In genomic region chr5:147065071-147065470, GRCh38 we compare ENCODE assay signal across 16 cellular contexts.
DNase-seq lines count a peak whose midpoint lies in the region; ATAC-seq lines count a peak whose summit lies in the region.
"Had no signal": no experiment of that assay in that cellular context is flagged by ENCODE, and none has a peak within 500 bp of the region (broad histone marks: within the 10 kb centered on the region; RNA-seq: fewer than 3 reads in every experiment).

No MANE protein-coding gene starts in this region.

- no peaks in the 10 kb centered on the region for H3K4me1 ChIP-seq in right cardiac atrium (ENCODE audit: control insufficient read depth, insufficient read depth, low read length)
- H3K4me1 ChIP-seq: gastrocnemius medialis had no signal

- peaks cover 1% of the 10 kb centered on the region for H3K9me3 Mint-ChIP-seq in activated naive CD8-positive, alpha-beta T cell treated with anti-CD3 and anti-CD28 coated beads, Interleukin-2, amount 10 ng/mL, durations not matched to agents 7 days and 5 days
- peaks cover 5% of the 10 kb centered on the region for H3K9me3 Mint-ChIP-seq in activated naive CD8-positive, alpha-beta T cell treated with anti-CD3 and anti-CD28 coated beads, Interleukin-2, amount 50 U/mL, for 24 hours
- no peaks in the 10 kb centered on the region for H3K9me3 Mint-ChIP-seq in central memory CD8-positive, alpha-beta T cell

- peaks cover 3% of the 10 kb centered on the region for H3K36me3 Mint-ChIP-seq in activated naive CD8-positive, alpha-beta T cell treated with anti-CD3 and anti-CD28 coated beads, Interleukin-2, amount 10 ng/mL, durations not matched to agents 7 days and 5 days
- no peaks in the 10 kb centered on the region for H3K36me3 Mint-ChIP-seq in activated naive CD8-positive, alpha-beta T cell treated with anti-CD3 and anti-CD28 coated beads, Interleukin-2, amount 50 U/mL, for 24 hours (ENCODE audit: low read depth)
- H3K36me3 Mint-ChIP-seq in central memory CD8-positive, alpha-beta T cell (ENCODE audit: insufficient read depth) = no peaks in the 10 kb centered on the region
- H3K36me3 Mint-ChIP-seq: activated naive CD4-positive, alpha-beta T cell treated with anti-CD3 and anti-CD28 coated beads, Interleukin-2, amount 50 U/mL, for 72 hours; IgD-negative memory B cell had no signal

- H3K27me3 Mint-ChIP-seq in activated naive CD8-positive, alpha-beta T cell treated with anti-CD3 and anti-CD28 coated beads, Interleukin-2, amount 10 ng/mL, durations not matched to agents 7 days and 5 days = peaks cover 5% of the 10 kb centered on the region
- no peaks in the 10 kb centered on the region for H3K27me3 Mint-ChIP-seq in activated naive CD8-positive, alpha-beta T cell treated with anti-CD3 and anti-CD28 coated beads, Interleukin-2, amount 50 U/mL, for 24 hours
- no peaks in the 10 kb centered on the region for H3K27me3 Mint-ChIP-seq in central memory CD8-positive, alpha-beta T cell
- H3K27me3 Mint-ChIP-seq: IgD-negative memory B cell had no signal

- POLR2A ChIA-PET in activated naive CD8-positive, alpha-beta T cell treated with anti-CD3 and anti-CD28 coated beads, Interleukin-2, amount 10 ng/mL, durations not matched to agents 7 days and 5 days (lab: Charles Lee) = no interaction called here

- peak overlapping the region; percentile 9 for H3K27ac Mint-ChIP-seq in activated naive CD8-positive, alpha-beta T cell treated with anti-CD3 and anti-CD28 coated beads, Interleukin-2, amount 10 ng/mL, durations not matched to agents 7 days and 5 days
- H3K27ac Mint-ChIP-seq in activated naive CD8-positive, alpha-beta T cell treated with anti-CD3 and anti-CD28 coated beads, Interleukin-2, amount 50 U/mL, for 24 hours = no peak overlapping the region
- H3K27ac Mint-ChIP-seq in central memory CD8-positive, alpha-beta T cell (ENCODE audit: low read depth) = no peak overlapping the region
- H3K27ac Mint-ChIP-seq: IgD-negative memory B cell had no signal

- H3K4me3 Mint-ChIP-seq in activated naive CD8-positive, alpha-beta T cell treated with anti-CD3 and anti-CD28 coated beads, Interleukin-2, amount 10 ng/mL, durations not matched to agents 7 days and 5 days = peak overlapping the region; percentile 11
- no peak overlapping the region for H3K4me3 Mint-ChIP-seq in activated naive CD8-positive, alpha-beta T cell treated with anti-CD3 and anti-CD28 coated beads, Interleukin-2, amount 50 U/mL, for 24 hours
- peak overlapping the region; percentile 1 for H3K4me3 Mint-ChIP-seq in central memory CD8-positive, alpha-beta T cell
- H3K4me3 Mint-ChIP-seq: IgD-negative memory B cell had no signal

- no peak for DNase-seq in activated naive CD8-positive, alpha-beta T cell treated with anti-CD3 and anti-CD28 coated beads, Interleukin-2, amount 10 ng/mL, durations not matched to agents 7 days and 5 days
- no peak for DNase-seq in activated naive CD8-positive, alpha-beta T cell treated with anti-CD3 and anti-CD28 coated beads, Interleukin-2, amount 50 U/mL, for 24 hours
- DNase-seq in central memory CD8-positive, alpha-beta T cell (ENCODE audit: low spot score in 2 of 2) = no peak
- DNase-seq in GF-D8 (lab: John Stamatoyannopoulos, UW) (no peak), globus pallidus (ENCODE audit: low spot score) (no peak), right cardiac atrium (no peak)
- DNase-seq: gastrocnemius medialis, islet precursor cell, NCI-H146, NCI-H526 treated with DMSO at 0.1 percent for 48 hours had no signal

- peaks cover 11% of the 10 kb centered on the region for H3K4me1 Mint-ChIP-seq in activated naive CD8-positive, alpha-beta T cell treated with anti-CD3 and anti-CD28 coated beads, Interleukin-2, amount 10 ng/mL, durations not matched to agents 7 days and 5 days
- peaks cover 2% of the 10 kb centered on the region for H3K4me1 Mint-ChIP-seq in activated naive CD8-positive, alpha-beta T cell treated with anti-CD3 and anti-CD28 coated beads, Interleukin-2, amount 50 U/mL, for 24 hours
- peaks cover 8% of the 10 kb centered on the region for H3K4me1 Mint-ChIP-seq in central memory CD8-positive, alpha-beta T cell
- H3K4me1 Mint-ChIP-seq: IgD-negative memory B cell had no signal

- intact Hi-C loops in right cardiac atrium (cut with DNase I) = no loop called here

- no peak overlapping the region for H3K27ac ChIP-seq in right cardiac atrium (ENCODE audit: low read length)
- H3K27ac ChIP-seq: cardiac muscle cell, gastrocnemius medialis had no signal

- WGBS in right cardiac atrium = 72% methylated on average over 1 of the region's 1 CpG

- no peaks in the 10 kb centered on the region for H3K27me3 ChIP-seq in right cardiac atrium (ENCODE audit: control insufficient read depth, insufficient read depth)
- H3K27me3 ChIP-seq: cardiac muscle cell, gastrocnemius medialis had no signal

- no peak overlapping the region for H3K4me3 ChIP-seq in right cardiac atrium (ENCODE audit: low read length)
- H3K4me3 ChIP-seq: cardiac muscle cell, gastrocnemius medialis had no signal

- ATAC-seq in activated naive CD8-positive, alpha-beta T cell treated with anti-CD3 and anti-CD28 coated beads, Interleukin-2, amount 10 ng/mL, durations not matched to agents 7 days and 5 days (ENCODE audit: low read depth) = no peak
- no peak for ATAC-seq in activated naive CD8-positive, alpha-beta T cell treated with anti-CD3 and anti-CD28 coated beads, Interleukin-2, amount 50 U/mL, for 24 hours
- ATAC-seq in GM21526 (IDR thresholded peaks at IDR 0.05; ENCODE audit: low FRiP score, unreplicated experiment) = peak; percentile 73
- ATAC-seq in HG03045 (IDR thresholded peaks at IDR 0.05; ENCODE audit: unreplicated experiment) = peak; percentile 83
- peak; percentile 14 for ATAC-seq in central memory CD8-positive, alpha-beta T cell (replicated peaks; ENCODE audit: extremely low read depth, poor library complexity, severe bottlenecking)
- ATAC-seq in right cardiac atrium = no peak
- ATAC-seq: gastrocnemius medialis, Right ventricle myocardium inferior had no signal

- H3K9me3 ChIP-seq in right cardiac atrium (ENCODE audit: control insufficient read depth, low read length) = no peaks in the 10 kb centered on the region
- H3K9me3 ChIP-seq: gastrocnemius medialis had no signal

Comparison
In these comparisons a context has a peak if more than half of its experiments do, and no peak if none do; other contexts are left out.
1. ATAC-seq: peak in GM21526 (single experiment), HG03045 (single experiment) and central memory CD8-positive, alpha-beta T cell (single experiment); none in activated naive CD8-positive, alpha-beta T cell treated with anti-CD3 and anti-CD28 coated beads, Interleukin-2, amount 10 ng/mL, durations not matched to agents 7 days and 5 days (single experiment), activated naive CD8-positive, alpha-beta T cell treated with anti-CD3 and anti-CD28 coated beads, Interleukin-2, amount 50 U/mL, for 24 hours (single experiment) and right cardiac atrium (0 of 2).